Comparison of ENCODE assay signal across 8 cellular contexts in genomic region chr6:27176523-27177391, GRCh38.
A peak's percentile ranks its signal among the peaks of the same experiment; 100 is the strongest.
DNase-seq lines count a peak whose midpoint lies in the region; ATAC-seq, FAIRE-seq and TF ChIP-seq lines count a peak whose summit lies in the region.
"Not testable (repeated sequence)": the region's sequence is repeated elsewhere in the genome, so short reads cannot be mapped to it uniquely, and the experiment has no call there.

No MANE protein-coding gene starts in this region.

- TF ChIP-seq CTCF in GM13977 (IDR thresholded peaks at IDR 0.05; ENCODE audit: extremely low read depth, insufficient read depth, missing control alignments); left lung (IDR thresholded peaks at IDR 0.05): not testable (repeated sequence)

- peak; percentile 64 for ATAC-seq in effector memory CD8-positive, alpha-beta T cell (replicated peaks)
- ATAC-seq in left lung: peak; percentile 77

- H3K36me3 Mint-ChIP-seq in effector memory CD8-positive, alpha-beta T cell (ENCODE audit: insufficient read depth): peaks cover 35% of the 10 kb centered on the region

- H3K27ac Mint-ChIP-seq in effector memory CD8-positive, alpha-beta T cell: peak overlapping the region; percentile 99 to 100

- not testable (repeated sequence) for H3K9me3 ChIP-seq in left lung; small intestine (ENCODE audit: control insufficient read depth, low read depth)

- H3K4me1 Mint-ChIP-seq in effector memory CD8-positive, alpha-beta T cell (ENCODE audit: low read depth in 2 of 2): peaks cover 3 to 10% of the 10 kb centered on the region in 2 donors

- not testable (repeated sequence) for H3K9me3 Mint-ChIP-seq in effector memory CD8-positive, alpha-beta T cell

- not testable (repeated sequence) for H3K36me3 ChIP-seq in left lung; small intestine (ENCODE audit: control insufficient read depth in 2 of 2, insufficient read depth in 2 of 2, low read length in 2 of 2)

- not testable (repeated sequence) for H3K4me1 ChIP-seq in left lung; small intestine (ENCODE audit: control insufficient read depth in 2 of 2, insufficient read depth in 1 of 2, low read depth in 1 of 2, low read length in 1 of 2)

- H3K27me3 ChIP-seq in left lung; small intestine (ENCODE audit: control insufficient read depth in 2 of 2, insufficient read depth in 2 of 2, low read length in 2 of 2): not testable (repeated sequence)

- H3K27me3 Mint-ChIP-seq in effector memory CD8-positive, alpha-beta T cell: not testable (repeated sequence)

- 1 to 2% (median 2%) methylated on average over 38 of the region's 38 CpGs for WGBS in small intestine, 3 donors

- H3K4me3 ChIP-seq in left lung (peak overlapping the region; percentile 71 to 89), small intestine (ENCODE audit: low read depth in 1 of 2, low read length in 2 of 2) (peak overlapping the region; percentile 51 to 88)

- in situ Hi-C loops in GM13977 (cut with MboI; ENCODE audit: low pct_unique_long_range_greater_than_20kb, low sequenced_read_pairs, unreplicated experiment): loop anchor here (10.0 kb wide), 1 partner anchor 338 kb away; no protein-coding TSS in a partner anchor

- peak overlapping the region; percentile 86 to 94 for H3K4me3 Mint-ChIP-seq in effector memory CD8-positive, alpha-beta T cell

- not testable (repeated sequence) for FAIRE-seq in small intestine (lab: Jason Lieb, UNC)

- peak overlapping the region; percentile 81 to 86 for H3K27ac ChIP-seq in left lung
- not testable (repeated sequence) for H3K27ac ChIP-seq in small intestine (ENCODE audit: low read depth in 1 of 2, low read length in 1 of 2)

- DNase-seq in A172 (ENCODE audit: low spot score) (peak; percentile 41), GM13977 (ENCODE audit: low spot score) (peak; percentile 31), Kasumi-1 (lab: John Stamatoyannopoulos, UW) (peak; percentile 45 to 46), RPMI7951 (ENCODE audit: low read depth) (peak; percentile 46), activated T-cell treated with anti-CD3 and anti-CD28 coated beads for 48 hours (ENCODE audit: low read depth) (peak; percentile 47), small intestine (peak; percentile 49)
- peak; percentile 74 to 77 (median 75) for DNase-seq in effector memory CD8-positive, alpha-beta T cell
- not testable (repeated sequence) for DNase-seq in left lung

- intact Hi-C loops in left lung (cut with DNase I): not testable (repeated sequence)
